In the genomic region with DNA sequence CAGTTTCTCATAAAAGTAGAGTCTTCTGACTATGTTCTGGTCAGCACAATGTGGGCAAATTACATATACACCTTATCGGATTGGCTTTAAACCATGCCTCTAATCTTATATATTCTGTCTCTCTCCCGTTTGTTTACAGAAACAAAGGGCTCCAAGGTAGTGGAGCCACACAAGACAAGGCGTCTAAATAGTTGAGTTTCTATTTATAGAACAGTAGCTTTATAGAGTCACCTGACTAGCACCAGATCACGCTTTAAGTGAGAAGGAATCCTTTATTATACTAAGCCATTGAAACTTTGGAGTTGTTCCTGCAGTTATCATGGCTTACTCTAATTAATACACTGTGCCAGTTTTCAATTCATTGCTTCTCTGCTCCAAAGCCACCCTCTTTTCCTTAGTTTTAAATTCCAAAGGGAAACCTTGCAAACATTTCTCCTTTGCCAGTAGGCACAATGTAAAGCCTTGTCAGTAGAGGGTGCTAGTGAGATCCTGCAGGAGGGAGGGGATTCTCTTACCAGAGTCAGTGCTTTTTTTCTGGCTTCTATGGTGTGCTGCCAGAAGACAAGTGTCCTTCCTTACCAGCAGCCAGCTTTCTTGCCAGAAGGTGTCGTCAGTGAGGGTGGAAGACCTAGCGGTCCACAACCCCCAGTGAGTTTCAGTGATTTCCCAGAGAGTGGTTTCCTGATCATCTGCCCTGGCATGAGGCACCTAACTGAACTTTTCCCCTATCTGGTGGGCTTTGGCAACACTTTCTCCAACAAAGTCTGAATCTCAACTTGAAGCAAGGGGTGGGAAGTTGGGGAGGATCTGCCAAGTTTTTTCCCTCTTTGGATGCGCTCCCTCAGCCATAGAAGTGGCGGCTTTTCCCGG, we compare ENCODE assay signal across 8 cellular contexts.
DNase-seq lines count a peak whose midpoint lies in the region; ATAC-seq, FAIRE-seq and TF ChIP-seq lines count a peak whose summit lies in the region.

No MANE protein-coding gene starts in this region.

- DNase-seq in D721Med (ENCODE audit: insufficient read length, low spot score) (no peak), NCI-H446 (lab: John Stamatoyannopoulos, UW) (peak; percentile 44 to 87), iPS DF 4.7 (ENCODE audit: extremely low read depth, low spot score) (peak; percentile 94), transverse colon (peak; percentile 14), uterus (no peak)
- peak; percentile 51 for DNase-seq in activated CD8-positive, alpha-beta memory T cell treated with anti-CD3 and anti-CD28 coated beads, Interleukin-2, amount 50 U/mL, for 48 hours

- in situ Hi-C loops in transverse colon (cut with MboI; ENCODE audit: low pct_ligation_motif_present in 1 of 4, low pct_unique_long_range_greater_than_20kb in 1 of 4, low sequenced_read_pairs in 3 of 4): loop anchor here in 1 of 4 donors (10.0 kb wide), 1 partner anchor 431 kb away; no protein-coding TSS in a partner anchor

- H3K27ac ChIP-seq in transverse colon (peak overlapping the region in 1 of 4 donors; percentile 3), uterus (no peak overlapping the region)

- H3K36me3 ChIP-seq in transverse colon (no peaks in the 10 kb centered on the region), uterus (no peaks in the 10 kb centered on the region)

- H3K27me3 ChIP-seq in transverse colon (no peaks in the 10 kb centered on the region), uterus (no peaks in the 10 kb centered on the region)

- H3K9me3 ChIP-seq in transverse colon (no peaks in the 10 kb centered on the region), uterus (no peaks in the 10 kb centered on the region)

- TF ChIP-seq POLR2A in transverse colon (IDR thresholded peaks at IDR 0.05) (no peak), uterus (IDR thresholded peaks at IDR 0.05) (no peak)

- ATAC-seq in GM18858 (IDR thresholded peaks at IDR 0.05; ENCODE audit: unreplicated experiment): peak; percentile 79
- ATAC-seq in HG02943 (IDR thresholded peaks at IDR 0.05; ENCODE audit: low read depth, unreplicated experiment): peak; percentile 83

- H3K4me1 ChIP-seq in transverse colon: peaks cover 0 to 18% (median 10%) of the 10 kb centered on the region in 4 donors
- no peaks in the 10 kb centered on the region for H3K4me1 ChIP-seq in uterus

- FAIRE-seq in D721Med (lab: Jason Lieb, UNC): peak; percentile 16

- TF ChIP-seq EP300 in transverse colon (IDR thresholded peaks at IDR 0.05; ENCODE audit: low read depth): no peak

- 63 to 68% methylated on average over 7 to 9 of the region's 9 CpGs for WGBS in transverse colon (ENCODE audit: low coverage in 1 of 2), 2 donors

- TF ChIP-seq CTCF in D721Med (IDR thresholded peaks at IDR 0.05; ENCODE audit: insufficient read depth, missing control alignments) (peak; percentile 72), transverse colon (IDR thresholded peaks at IDR 0.05) (peak; percentile 22 to 46 (median 43)), uterus (IDR thresholded peaks at IDR 0.05) (no peak)

- intact Hi-C loops in transverse colon (cut with DNase I; ENCODE audit: low total_unique reads): no loop called here
- intact Hi-C loops in uterus (cut with DNase I; ENCODE audit: low total_unique reads): no loop called here

- H3K4me3 ChIP-seq in transverse colon (no peak overlapping the region), uterus (no peak overlapping the region)

Comparison
In these comparisons a context has a peak if more than half of its experiments do, and no peak if none do; other contexts are left out.
1. DNase-seq: peak in NCI-H446 (2 of 2), activated CD8-positive, alpha-beta memory T cell treated with anti-CD3 and anti-CD28 coated beads, Interleukin-2, amount 50 U/mL, for 48 hours (single experiment), iPS DF 4.7 (single experiment) and transverse colon (single experiment); none in D721Med (single experiment) and uterus (0 of 2).
2. CTCF ChIP-seq: peak in D721Med (single experiment) and transverse colon (5 of 5); none in uterus (0 of 4).